ENCODE assay signal across 9 cellular contexts in genomic region chr6:85675030-85675819, GRCh38. TPM values are rescaled to one million over a fixed set of nuclear protein-coding genes. Genes with fewer than 3 reads are reported as not detected.
A peak's percentile ranks its signal among the peaks of the same experiment; 100 is the strongest.
DNase-seq lines count a peak whose midpoint lies in the region; ATAC-seq, FAIRE-seq and TF ChIP-seq lines count a peak whose summit lies in the region.
"Had no signal": no experiment of that assay in that cellular context is flagged by ENCODE, and none has a peak within 500 bp of the region (broad histone marks: within the 10 kb centered on the region; RNA-seq: fewer than 3 reads in every experiment).

No MANE protein-coding gene starts in this region.

- FAIRE-seq in bronchial epithelial cell (lab: Jason Lieb, UNC), result no peak

- H3K4me2 ChIP-seq in DOHH2 (ENCODE audit: low read length), result peak overlapping the region; percentile 67

- no peak for ATAC-seq in natural killer cell treated with Interleukin-12 subunit alpha and Interleukin-12 subunit beta and Interleukin-15 and Interleukin-18, amount 100 ng/mL, for 72 hours

- H3K36me3 ChIP-seq in DOHH2 (ENCODE audit: control insufficient read depth, low read length) (peaks cover 64% of the 10 kb centered on the region), MG63 (peaks cover 41% of the 10 kb centered on the region), bronchial epithelial cell (ENCODE audit: control insufficient read depth, insufficient read depth, low read length) (no peaks in the 10 kb centered on the region)
- H3K36me3 ChIP-seq: Peyer's patch had no signal

- H3K9me3 Mint-ChIP-seq in natural killer cell treated with Interleukin-12 subunit alpha and Interleukin-12 subunit beta and Interleukin-15 and Interleukin-18, amount 100 ng/mL, for 72 hours, result no peaks in the 10 kb centered on the region

- no peaks in the 10 kb centered on the region for H3K27me3 ChIP-seq in DOHH2 (ENCODE audit: control insufficient read depth, low read length)
- no peaks in the 10 kb centered on the region for H3K27me3 ChIP-seq in MG63
- no peaks in the 10 kb centered on the region for H3K27me3 ChIP-seq in bronchial epithelial cell (ENCODE audit: control insufficient read depth, insufficient read depth, low read length)
- H3K27me3 ChIP-seq: Peyer's patch had no signal

- no peaks in the 10 kb centered on the region for H3K9me2 ChIP-seq in DOHH2 (replicated peaks; ENCODE audit: control insufficient read depth, low read length)

- TF ChIP-seq CTCF in DOHH2 (IDR thresholded peaks at IDR 0.05; ENCODE audit: low read depth, low read length, poor library complexity, severe bottlenecking), result no peak
- TF ChIP-seq CTCF in bronchial epithelial cell (IDR thresholded peaks at IDR 0.05; ENCODE audit: insufficient read depth, low read length, severe bottlenecking), result no peak

- no peaks in the 10 kb centered on the region for H3K9me3 ChIP-seq in DOHH2 (ENCODE audit: control insufficient read depth, insufficient read depth, low read length)
- no peaks in the 10 kb centered on the region for H3K9me3 ChIP-seq in MG63
- H3K9me3 ChIP-seq: Peyer's patch had no signal

- peaks cover 64% of the 10 kb centered on the region for H3K4me1 ChIP-seq in DOHH2 (ENCODE audit: control insufficient read depth, low read length)

- H3K4me3 ChIP-seq in DOHH2 (ENCODE audit: low read length), result peak overlapping the region; percentile 91
- peak overlapping the region; percentile 86 for H3K4me3 ChIP-seq in MG63
- no peak overlapping the region for H3K4me3 ChIP-seq in bronchial epithelial cell (ENCODE audit: low read depth, low read length)

- H3K27ac ChIP-seq in DOHH2 (ENCODE audit: low read depth, low read length), result peak overlapping the region; percentile 86

- peaks cover 75% of the 10 kb centered on the region for H3F3A ChIP-seq in DOHH2 (ENCODE audit: control insufficient read depth, insufficient read depth)

- H3K4me1 Mint-ChIP-seq in natural killer cell treated with Interleukin-12 subunit alpha and Interleukin-12 subunit beta and Interleukin-15 and Interleukin-18, amount 100 ng/mL, for 72 hours (ENCODE audit: low read depth in 2 of 2), result peaks cover 51 to 69% of the 10 kb centered on the region in 2 donors

- H3K27ac Mint-ChIP-seq in natural killer cell treated with Interleukin-12 subunit alpha and Interleukin-12 subunit beta and Interleukin-15 and Interleukin-18, amount 100 ng/mL, for 72 hours, result peak overlapping the region; percentile 98 to 99

- no peaks in the 10 kb centered on the region for H3K27me3 Mint-ChIP-seq in natural killer cell treated with Interleukin-12 subunit alpha and Interleukin-12 subunit beta and Interleukin-15 and Interleukin-18, amount 100 ng/mL, for 72 hours

- H4K20me1 ChIP-seq in DOHH2 (ENCODE audit: control insufficient read depth, insufficient read depth, low read depth, low read length), result peaks cover 28% of the 10 kb centered on the region

- H3K4me3 Mint-ChIP-seq in natural killer cell treated with Interleukin-12 subunit alpha and Interleukin-12 subunit beta and Interleukin-15 and Interleukin-18, amount 100 ng/mL, for 72 hours, result peak overlapping the region; percentile 98

- peak; percentile 79 for DNase-seq in MG63
- peak; percentile 84 for DNase-seq in bronchial epithelial cell (ENCODE audit: low read depth)
- no peak for DNase-seq in natural killer cell treated with Interleukin-12 subunit alpha and Interleukin-12 subunit beta and Interleukin-15 and Interleukin-18, amount 100 ng/mL, for 72 hours (ENCODE audit: low spot score)
- no peak for DNase-seq in head of caudate nucleus
- DNase-seq in cerebellar nuclear complex (lab: John Stamatoyannopoulos, UW), result no peak
- no peak for DNase-seq in DMS153 (lab: John Stamatoyannopoulos, UW)
- DNase-seq in iPS-NIHi11 (ENCODE audit: low spot score), result no peak

- intact Hi-C loops in head of caudate nucleus (cut with DNase I), result no loop called here

- H3K79me2 ChIP-seq in DOHH2 (ENCODE audit: control insufficient read depth, low read length), result peaks cover 70% of the 10 kb centered on the region

- peaks cover 36% of the 10 kb centered on the region for H3K36me3 Mint-ChIP-seq in natural killer cell treated with Interleukin-12 subunit alpha and Interleukin-12 subunit beta and Interleukin-15 and Interleukin-18, amount 100 ng/mL, for 72 hours

RNA-seq across cellular contexts. Expression of gene SYNCRIP, which starts 32.5 kb away (rescaled TPM):
- 89.9 and 199 TPM in 2 replicates for total RNA-seq in MG63 (2014; rRNA removed; shearing (Covaris generic); ENCODE audit: low replicate concordance)
- 48.8 and 66.6 TPM in 2 replicates for total RNA-seq in bronchial epithelial cell
- total RNA-seq in natural killer cell treated with Interleukin-12 subunit alpha and Interleukin-12 subunit beta and Interleukin-15 and Interleukin-18, amount 100 ng/mL, for 72 hours, result 100 to 1,000 TPM; 142 to 150 TPM

Comparison
In these comparisons a context has a peak if more than half of its experiments do, and no peak if none do; other contexts are left out.
1. DNase-seq: peak in MG63 (single experiment) and bronchial epithelial cell (single experiment); none in natural killer cell treated with Interleukin-12 subunit alpha and Interleukin-12 subunit beta and Interleukin-15 and Interleukin-18, amount 100 ng/mL, for 72 hours (single experiment), head of caudate nucleus (0 of 42), cerebellar nuclear complex (0 of 2), DMS153 (single experiment) and iPS-NIHi11 (single experiment).